25 cellular contexts compared by ENCODE assay signal in genomic region chr5:167658890-167659289, GRCh38.
"Had no signal": no experiment of that assay in that cellular context is flagged by ENCODE, and none has a peak within 500 bp of the region (broad histone marks: within the 10 kb centered on the region; RNA-seq: fewer than 3 reads in every experiment).

No MANE protein-coding gene starts in this region.

- H3K36me3 ChIP-seq: breast epithelium, esophagus muscularis mucosa, gastroesophageal sphincter, neural progenitor cell, thoracic aorta had no signal

- H3K9me3 ChIP-seq: breast epithelium, esophagus muscularis mucosa, gastroesophageal sphincter, thoracic aorta had no signal

- DNase-seq: activated CD4-positive, alpha-beta memory T cell treated with anti-CD3 and anti-CD28 coated beads, Interleukin-2, amount 10 ng/mL, durations not matched to agents 7 days and 5 days; activated CD4-positive, alpha-beta T cell treated with anti-CD3 and anti-CD28 coated beads for 1 hour; activated CD4-positive, alpha-beta T cell treated with anti-CD3 and anti-CD28 coated beads, Interleukin-2, amount 10 ng/mL, durations not matched to agents 7 days and 5 days; activated CD8-positive, alpha-beta memory T cell treated with anti-CD3 and anti-CD28 coated beads, Interleukin-2, amount 50 U/mL, for 48 hours; activated gamma-delta T cell; activated naive CD4-positive, alpha-beta T cell treated with anti-CD3 and anti-CD28 coated beads, Interleukin-2, amount 10 ng/mL, durations not matched to agents 7 days and 5 days; activated naive CD8-positive, alpha-beta T cell treated with anti-CD3 and anti-CD28 coated beads, Interleukin-2, amount 10 ng/mL, durations not matched to agents 7 days and 5 days; activated T-cell treated with anti-CD3 and anti-CD28 coated beads, Interleukin-2, amount 50 U/mL, for 24 hours; amygdala; central memory CD4-positive, alpha-beta T cell; effector CD4-positive, alpha-beta T cell; left colon; natural killer cell; right cardiac atrium; stimulated activated CD4-positive, alpha-beta T cell treated with anti-CD3 and anti-CD28 coated beads, Interleukin-12 subunit alpha, Interleukin-12 subunit beta, amount 100 ng/mL, for 4 hours; stimulated activated CD4-positive, alpha-beta T cell treated with anti-CD3 and anti-CD28 coated beads, Interleukin-4, amount 100 ng/mL, for 1 hour; stimulated activated naive CD8-positive, alpha-beta T cell treated with anti-CD3 and anti-CD28 coated beads, Interleukin-15, Interleukin-2, amounts not matched to agents 100 U/mL and 50 U/mL, for 24 hours; T-helper 2 cell; trophoblast cell had no signal

- H3K4me1 ChIP-seq: breast epithelium, esophagus muscularis mucosa, gastroesophageal sphincter had no signal

- H3K27me3 ChIP-seq: breast epithelium, esophagus muscularis mucosa, gastroesophageal sphincter, hepatocyte, neural progenitor cell had no signal

- H3K79me2 ChIP-seq: hepatocyte had no signal

- H3K27ac ChIP-seq: breast epithelium, esophagus muscularis mucosa, gastroesophageal sphincter, hepatocyte, neural progenitor cell, thoracic aorta had no signal

- H2AFZ ChIP-seq: hepatocyte, neural progenitor cell had no signal

- H3K4me2 ChIP-seq: hepatocyte, neural progenitor cell had no signal

- H3K9ac ChIP-seq: neural progenitor cell had no signal

- H3K4me3 ChIP-seq: breast epithelium, esophagus muscularis mucosa, gastroesophageal sphincter, hepatocyte, neural progenitor cell, thoracic aorta had no signal
